In the genomic region with DNA sequence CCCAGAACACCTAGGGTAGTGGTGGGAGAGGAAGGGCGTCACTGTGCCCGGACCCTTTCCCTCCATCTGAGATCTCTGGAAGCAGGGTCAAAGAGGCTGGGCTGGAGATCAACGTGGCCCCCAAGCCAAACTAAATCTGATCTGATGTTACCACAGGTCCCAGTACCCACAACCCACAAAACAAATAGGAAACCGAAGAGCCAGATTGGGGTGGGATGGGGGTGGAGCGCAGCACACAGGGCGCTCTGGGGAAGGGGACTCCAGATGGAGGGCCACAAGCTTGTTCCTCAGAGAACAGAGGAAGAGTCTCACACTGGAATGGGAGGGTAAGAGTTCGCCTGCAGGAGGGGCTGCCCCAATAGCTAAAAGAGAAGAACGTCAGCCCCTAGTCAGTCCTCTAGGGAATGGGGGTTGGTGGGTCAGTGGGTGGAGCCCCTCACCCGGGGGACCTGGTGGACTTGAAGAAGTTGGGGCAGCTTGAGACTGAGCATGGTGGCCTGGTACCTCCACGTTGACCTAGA, we compare ENCODE assay signal across 10 cellular contexts. TPM values are rescaled to one million over a fixed set of nuclear protein-coding genes. Genes with fewer than 3 reads are reported as not detected.
A peak's percentile ranks its signal among the peaks of the same experiment; 100 is the strongest.
DNase-seq lines count a peak whose midpoint lies in the region; ATAC-seq and FAIRE-seq lines count a peak whose summit lies in the region.
"Had no signal": no experiment of that assay in that cellular context is flagged by ENCODE, and none has a peak within 500 bp of the region (broad histone marks: within the 10 kb centered on the region; RNA-seq: fewer than 3 reads in every experiment).

No MANE protein-coding gene starts in this region.

- no peaks in the 10 kb centered on the region for H3K9me3 ChIP-seq in CD4-positive, CD25-positive, alpha-beta regulatory T cell (ENCODE audit: control insufficient read depth in 2 of 2, low read length in 2 of 2)
- H3K9me3 ChIP-seq: uterus had no signal

- H3K36me3 ChIP-seq in CD4-positive, CD25-positive, alpha-beta regulatory T cell (ENCODE audit: control insufficient read depth, insufficient read depth, low read length): peaks cover 11% of the 10 kb centered on the region
- H3K36me3 ChIP-seq: uterus had no signal

- no peak for ATAC-seq in CD4-positive, CD25-positive, alpha-beta regulatory T cell (ENCODE audit: low read depth in 2 of 2)
- no peak for ATAC-seq in activated T-cell treated with anti-CD3 and anti-CD28 coated beads, Interleukin-2, amount 50 U/mL, for 72 hours (replicated peaks in 1 of 2)
- no peak for ATAC-seq in memory B cell (ENCODE audit: low read depth)
- no peak for ATAC-seq in GM18858 (IDR thresholded peaks at IDR 0.05; ENCODE audit: unreplicated experiment)
- no peak for ATAC-seq in HG03108 (IDR thresholded peaks at IDR 0.05; ENCODE audit: unreplicated experiment)

- H3K27ac ChIP-seq in CD4-positive, CD25-positive, alpha-beta regulatory T cell (ENCODE audit: insufficient read depth, low read length, poor library complexity, severe bottlenecking): no peak overlapping the region
- H3K27ac ChIP-seq: epithelial cell of prostate, uterus had no signal

- H3K9me3 Mint-ChIP-seq in CD4-positive, CD25-positive, alpha-beta regulatory T cell: no peaks in the 10 kb centered on the region
- no peaks in the 10 kb centered on the region for H3K9me3 Mint-ChIP-seq in activated T-cell treated with anti-CD3 and anti-CD28 coated beads, Interleukin-2, amount 50 U/mL, for 72 hours
- H3K9me3 Mint-ChIP-seq in memory B cell: no peaks in the 10 kb centered on the region

- peak overlapping the region in 2 of 3 donors; percentile 25 to 79 for H3K27ac Mint-ChIP-seq in CD4-positive, CD25-positive, alpha-beta regulatory T cell
- H3K27ac Mint-ChIP-seq in activated T-cell treated with anti-CD3 and anti-CD28 coated beads, Interleukin-2, amount 50 U/mL, for 72 hours: no peak overlapping the region
- H3K27ac Mint-ChIP-seq in memory B cell: no peak overlapping the region

- peaks cover 0 to 14% (median 11%) of the 10 kb centered on the region in 4 donors for H3K4me1 Mint-ChIP-seq in CD4-positive, CD25-positive, alpha-beta regulatory T cell
- peaks cover 21% of the 10 kb centered on the region for H3K4me1 Mint-ChIP-seq in activated T-cell treated with anti-CD3 and anti-CD28 coated beads, Interleukin-2, amount 50 U/mL, for 72 hours (ENCODE audit: low read depth)
- peaks cover 17% of the 10 kb centered on the region for H3K4me1 Mint-ChIP-seq in memory B cell

- H3K4me3 Mint-ChIP-seq in CD4-positive, CD25-positive, alpha-beta regulatory T cell: peak overlapping the region; percentile 49 to 78 (median 60)
- H3K4me3 Mint-ChIP-seq in activated T-cell treated with anti-CD3 and anti-CD28 coated beads, Interleukin-2, amount 50 U/mL, for 72 hours: peak overlapping the region; percentile 1 to 20
- H3K4me3 Mint-ChIP-seq in memory B cell: peak overlapping the region; percentile 58

- intact Hi-C loops in posterior cingulate gyrus (cut with DNase I): no loop called here

- no peaks in the 10 kb centered on the region for H3K27me3 ChIP-seq in CD4-positive, CD25-positive, alpha-beta regulatory T cell (ENCODE audit: control insufficient read depth, insufficient read depth, low read length)

- peaks cover 21% of the 10 kb centered on the region for H3K4me1 ChIP-seq in CD4-positive, CD25-positive, alpha-beta regulatory T cell (ENCODE audit: control insufficient read depth, insufficient read depth, low read length, poor library complexity, severe bottlenecking)

- peak; percentile 18 for FAIRE-seq in GM18507 (lab: Jason Lieb, UNC)

- H3K4me3 ChIP-seq in CD4-positive, CD25-positive, alpha-beta regulatory T cell (ENCODE audit: low read depth, low read length): no peak overlapping the region

- no peaks in the 10 kb centered on the region for H3K36me3 Mint-ChIP-seq in CD4-positive, CD25-positive, alpha-beta regulatory T cell
- peaks cover 0 to 6% of the 10 kb centered on the region in 2 donors for H3K36me3 Mint-ChIP-seq in activated T-cell treated with anti-CD3 and anti-CD28 coated beads, Interleukin-2, amount 50 U/mL, for 72 hours (ENCODE audit: insufficient read depth in 2 of 2)
- peaks cover 5% of the 10 kb centered on the region for H3K36me3 Mint-ChIP-seq in memory B cell

- DNase-seq in CD4-positive, CD25-positive, alpha-beta regulatory T cell: no peak
- no peak for DNase-seq in GM18507 (ENCODE audit: extremely low spot score, insufficient read length, low read depth)
- DNase-seq in activated T-cell treated with anti-CD3 and anti-CD28 coated beads, Interleukin-2, amount 50 U/mL, for 72 hours: no peak
- no peak for DNase-seq in memory B cell (ENCODE audit: low spot score in 2 of 2)
- DNase-seq in posterior cingulate gyrus: no peak
- DNase-seq in stimulated activated CD4-positive, alpha-beta T cell treated with anti-CD3 and anti-CD28 coated beads, Interleukin-1b, Interleukin-23, amount 100 ng/mL, for 48 hours: no peak
- DNase-seq: uterus had no signal

- no peaks in the 10 kb centered on the region for H3K27me3 Mint-ChIP-seq in CD4-positive, CD25-positive, alpha-beta regulatory T cell
- H3K27me3 Mint-ChIP-seq in activated T-cell treated with anti-CD3 and anti-CD28 coated beads, Interleukin-2, amount 50 U/mL, for 72 hours (ENCODE audit: low read depth): peaks cover 8% of the 10 kb centered on the region
- peaks cover 5% of the 10 kb centered on the region for H3K27me3 Mint-ChIP-seq in memory B cell

RNA-seq across cellular contexts. Expression of gene PAQR6, which starts 1.6 kb away (rescaled TPM):
- total RNA-seq in CD4-positive, CD25-positive, alpha-beta regulatory T cell: 3.7 TPM
- polyA plus RNA-seq in CD4-positive, CD25-positive, alpha-beta regulatory T cell: 1 to 10 TPM in 1 of 4 donors, under 1 TPM in 3; 0.13 to 2.0 (median 0.57) TPM
- 10 to 100 TPM in 1 of 2 donors, 1 to 10 TPM in 1; 9.6 to 10.4 TPM for total RNA-seq in activated T-cell treated with anti-CD3 and anti-CD28 coated beads, Interleukin-2, amount 50 U/mL, for 72 hours

RNA-seq across cellular contexts. Expression of gene BGLAP, which starts 4.3 kb away (rescaled TPM):
- 1.1 TPM for total RNA-seq in CD4-positive, CD25-positive, alpha-beta regulatory T cell
- polyA plus RNA-seq in CD4-positive, CD25-positive, alpha-beta regulatory T cell: not detected
- 1 to 10 TPM; 6.8 to 7.4 TPM for total RNA-seq in activated T-cell treated with anti-CD3 and anti-CD28 coated beads, Interleukin-2, amount 50 U/mL, for 72 hours

RNA-seq across cellular contexts. Expression of gene PMF1, which starts 33.5 kb away (rescaled TPM):
- total RNA-seq in CD4-positive, CD25-positive, alpha-beta regulatory T cell: 69.3 TPM
- 10 to 100 TPM; 70.6 to 89.9 (median 88.7) TPM for polyA plus RNA-seq in CD4-positive, CD25-positive, alpha-beta regulatory T cell
- total RNA-seq in activated T-cell treated with anti-CD3 and anti-CD28 coated beads, Interleukin-2, amount 50 U/mL, for 72 hours: 100 to 1,000 TPM; 122 to 127 TPM

RNA-seq across cellular contexts. Expression of gene SMG5, which starts 36.3 kb away (rescaled TPM):
- total RNA-seq in CD4-positive, CD25-positive, alpha-beta regulatory T cell: 64.0 TPM
- 10 to 100 TPM; 12.0 to 14.4 (median 14.1) TPM for polyA plus RNA-seq in CD4-positive, CD25-positive, alpha-beta regulatory T cell
- total RNA-seq in activated T-cell treated with anti-CD3 and anti-CD28 coated beads, Interleukin-2, amount 50 U/mL, for 72 hours: 10 to 100 TPM; 77.0 to 79.7 TPM

RNA-seq across cellular contexts. Expression of gene TMEM79, which starts 37.8 kb away (rescaled TPM):
- total RNA-seq in CD4-positive, CD25-positive, alpha-beta regulatory T cell: 5.1 TPM
- polyA plus RNA-seq in CD4-positive, CD25-positive, alpha-beta regulatory T cell: 1 to 10 TPM; 1.7 to 6.2 (median 5.3) TPM
- 10 to 100 TPM; 18.7 to 23.9 TPM for total RNA-seq in activated T-cell treated with anti-CD3 and anti-CD28 coated beads, Interleukin-2, amount 50 U/mL, for 72 hours

Comparison
In these comparisons a context has a peak if more than half of its experiments do, and no peak if none do; other contexts are left out.
1. H3K27ac Mint-ChIP-seq: peak in CD4-positive, CD25-positive, alpha-beta regulatory T cell (2 of 3); none in activated T-cell treated with anti-CD3 and anti-CD28 coated beads, Interleukin-2, amount 50 U/mL, for 72 hours (single experiment) and memory B cell (single experiment).
2. H3K4me3 Mint-ChIP-seq: peak in every context shown above with its lines; median percentile 60 in CD4-positive, CD25-positive, alpha-beta regulatory T cell; 58 in memory B cell; 10 in activated T-cell treated with anti-CD3 and anti-CD28 coated beads, Interleukin-2, amount 50 U/mL, for 72 hours.